ENCODE assay signal across 26 cellular contexts in genomic region chr12:52360106-52360662, GRCh38. TPM values are rescaled to one million over a fixed set of nuclear protein-coding genes. Genes with fewer than 3 reads are reported as not detected.
"Had no signal": no experiment of that assay in that cellular context is flagged by ENCODE, and none has a peak within 500 bp of the region (broad histone marks: within the 10 kb centered on the region; RNA-seq: fewer than 3 reads in every experiment).

No MANE protein-coding gene starts in this region.

- H3K4me1 Mint-ChIP-seq: endodermal cell had no signal

- DNase-seq: cerebellar nuclear complex; effector CD8-positive, alpha-beta T cell; foreskin fibroblast; gastrocnemius medialis; left ventricle myocardium superior; lower lobe of right lung; occipital lobe; stimulated activated CD4-positive, alpha-beta T cell treated with anti-CD3 and anti-CD28 coated beads, Interleukin-4, amount 100 ng/mL, for 4 hours; stimulated activated naive CD8-positive, alpha-beta T cell treated with anti-CD3 and anti-CD28 coated beads, Interleukin-15, Interleukin-2, amounts not matched to agents 100 U/mL and 50 U/mL, for 24 hours; substantia nigra; testis; transverse colon; upper lobe of right lung; uterus had no signal

- H3K4me3 ChIP-seq: gastrocnemius medialis, lower lobe of right lung, pancreas, sigmoid colon, testis, transverse colon, upper lobe of right lung, uterus had no signal

- H3K4me3 Mint-ChIP-seq: endodermal cell; nephron; stimulated activated memory B cell treated with anti-CD40 and anti-IgM and Interleukin-4, amounts not matched to agents 10 μg/mL and 1 μg/mL and 100 μg/mL, for 72 hours had no signal

- H3K4me1 ChIP-seq: gastrocnemius medialis, lower lobe of right lung, pancreas, sigmoid colon, testis, transverse colon, uterus had no signal

- H3K27ac ChIP-seq: epithelial cell of prostate, gastrocnemius medialis, lower lobe of right lung, pancreas, sigmoid colon, testis, transverse colon, upper lobe of right lung, uterus had no signal

- H3K36me3 Mint-ChIP-seq: stimulated activated memory B cell treated with anti-CD40 and anti-IgM and Interleukin-4, amounts not matched to agents 10 μg/mL and 1 μg/mL and 100 μg/mL, for 72 hours had no signal

- H3K27me3 ChIP-seq: pancreas, sigmoid colon, testis, transverse colon, upper lobe of right lung, uterus had no signal

- H3K9me3 Mint-ChIP-seq: endodermal cell; nephron; stimulated activated memory B cell treated with anti-CD40 and anti-IgM and Interleukin-4, amounts not matched to agents 10 μg/mL and 1 μg/mL and 100 μg/mL, for 72 hours had no signal

- ATAC-seq: gastrocnemius medialis; left ventricle myocardium superior; stimulated activated memory B cell treated with anti-CD40 and anti-IgM and Interleukin-4, amounts not matched to agents 10 μg/mL and 1 μg/mL and 100 μg/mL, for 72 hours; stimulated activated naive CD8-positive, alpha-beta T cell treated with anti-CD3 and anti-CD28 coated beads, Interleukin-15, Interleukin-2, amounts not matched to agents 100 U/mL and 50 U/mL, for 24 hours had no signal

- H3K9me3 ChIP-seq: gastrocnemius medialis, lower lobe of right lung, pancreas, sigmoid colon, testis, transverse colon, upper lobe of right lung, uterus had no signal

- H3K27ac Mint-ChIP-seq: endodermal cell; nephron; stimulated activated memory B cell treated with anti-CD40 and anti-IgM and Interleukin-4, amounts not matched to agents 10 μg/mL and 1 μg/mL and 100 μg/mL, for 72 hours had no signal

- H3K36me3 ChIP-seq: gastrocnemius medialis, lower lobe of right lung, pancreas, sigmoid colon, transverse colon, upper lobe of right lung, uterus had no signal

RNA-seq across cellular contexts. Expression of gene KRT85, which starts 7.1 kb away (rescaled TPM):
- total RNA-seq: endodermal cell, esophagus mucosa, gastrocnemius medialis, glomerular endothelial cell, left ventricle myocardium superior, lower lobe of right lung, mononuclear cell, occipital lobe, pancreas, posterior vena cava, sigmoid colon, transverse colon, upper lobe of right lung had no signal
- polyA plus RNA-seq: keratinocyte, pancreas, sigmoid colon had no signal

RNA-seq across cellular contexts. Expression of gene KRT84, which starts 25.3 kb away (rescaled TPM):
- total RNA-seq: endodermal cell, esophagus mucosa, gastrocnemius medialis, glomerular endothelial cell, left ventricle myocardium superior, lower lobe of right lung, mononuclear cell, occipital lobe, pancreas, posterior vena cava, sigmoid colon, skeletal muscle tissue, transverse colon, upper lobe of right lung had no signal
- polyA plus RNA-seq: pancreas, sigmoid colon had no signal

RNA-seq across cellular contexts. Expression of gene KRT83, which starts 39.0 kb away (rescaled TPM):
- total RNA-seq: endodermal cell, esophagus mucosa, glomerular endothelial cell, left ventricle myocardium superior, lower lobe of right lung, mononuclear cell, occipital lobe, pancreas, posterior vena cava, sigmoid colon, skeletal muscle tissue, transverse colon, upper lobe of right lung had no signal
- polyA plus RNA-seq: keratinocyte, pancreas, sigmoid colon had no signal

RNA-seq across cellular contexts. Expression of gene KRT82, which starts 46.0 kb away (rescaled TPM):
- total RNA-seq: endodermal cell, esophagus mucosa, gastrocnemius medialis, glomerular endothelial cell, left ventricle myocardium superior, lower lobe of right lung, mononuclear cell, occipital lobe, pancreas, posterior vena cava, sigmoid colon, skeletal muscle tissue, testis, transverse colon, upper lobe of right lung, uterus had no signal
- polyA plus RNA-seq: keratinocyte, pancreas had no signal
